Comparison of ENCODE assay signal across 26 cellular contexts in the genomic region with DNA sequence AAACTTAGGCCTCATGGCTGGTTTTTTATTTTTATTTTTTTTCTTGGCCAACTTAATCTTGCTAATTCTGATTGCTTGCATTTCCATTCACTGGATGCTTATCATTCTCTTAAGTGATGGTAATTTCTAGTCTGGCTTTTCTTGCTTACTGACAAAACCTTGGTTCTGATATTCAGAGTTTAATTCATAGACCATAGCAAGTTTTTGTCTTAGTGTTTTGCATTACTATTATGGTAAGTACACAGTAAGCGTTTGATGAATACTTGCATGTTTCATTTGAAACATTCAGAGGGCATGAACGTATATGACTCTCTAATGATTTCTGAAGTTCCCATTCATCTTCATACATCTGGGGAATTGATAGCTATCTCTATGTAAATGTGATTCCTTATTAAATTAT.
"Had no signal": no experiment of that assay in that cellular context is flagged by ENCODE, and none has a peak within 500 bp of the region (broad histone marks: within the 10 kb centered on the region; RNA-seq: fewer than 3 reads in every experiment).

No MANE protein-coding gene starts in this region.

- H3K9me3 ChIP-seq: lower lobe of right lung, ovary, right atrium auricular region, right lobe of liver, transverse colon, upper lobe of left lung, vagina had no signal

- H3K36me3 ChIP-seq: lower lobe of right lung, ovary, right atrium auricular region, right lobe of liver, transverse colon, upper lobe of left lung, vagina had no signal

- ATAC-seq: left cardiac atrium; left lobe of liver; lower lobe of right lung; natural killer cell; right lobe of liver; stimulated activated memory B cell treated with anti-CD40 and anti-IgM and Interleukin-4, amounts not matched to agents 10 μg/mL and 1 μg/mL and 100 μg/mL, for 72 hours; stimulated activated naive CD8-positive, alpha-beta T cell treated with anti-CD3 and anti-CD28 coated beads, Interleukin-15, amount 100 ng/mL, for 72 hours had no signal

- H3K27ac Mint-ChIP-seq: naive B cell; natural killer cell; nephron progenitor cell; progenitor cell of endocrine pancreas; stimulated activated memory B cell treated with anti-CD40 and anti-IgM and Interleukin-4, amounts not matched to agents 10 μg/mL and 1 μg/mL and 100 μg/mL, for 72 hours; stimulated activated naive CD8-positive, alpha-beta T cell treated with anti-CD3 and anti-CD28 coated beads, Interleukin-15, amount 100 ng/mL, for 72 hours had no signal

- H3K27me3 Mint-ChIP-seq: naive B cell; progenitor cell of endocrine pancreas; stimulated activated memory B cell treated with anti-CD40 and anti-IgM and Interleukin-4, amounts not matched to agents 10 μg/mL and 1 μg/mL and 100 μg/mL, for 72 hours; stimulated activated naive CD8-positive, alpha-beta T cell treated with anti-CD3 and anti-CD28 coated beads, Interleukin-15, amount 100 ng/mL, for 72 hours had no signal

- H3K4me1 ChIP-seq: lower lobe of right lung, right lobe of liver, transverse colon, upper lobe of left lung, vagina had no signal

- DNase-seq: kidney glomerular epithelial cell; left cardiac atrium; lower lobe of right lung; mammary epithelial cell; mesenchymal stem cell; naive B cell; natural killer cell; nephron progenitor cell; ovary; right lobe of liver; stimulated activated CD4-positive, alpha-beta T cell treated with anti-CD3 and anti-CD28 coated beads, Interleukin-1b, Interleukin-23, amount 100 ng/mL, for 48 hours; stimulated activated CD4-positive, alpha-beta T cell treated with anti-CD3 and anti-CD28 coated beads, Interleukin-2, amount 100 ng/mL, for 48 hours; stimulated activated CD4-positive, alpha-beta T cell treated with anti-CD3 and anti-CD28 coated beads, Interleukin-4, amount 100 ng/mL, for 4 hours; stimulated activated CD8-positive, alpha-beta memory T cell treated with anti-CD3 and anti-CD28 coated beads, Interleukin-4, amount 100 ng/mL, for 48 hours; stimulated activated naive CD4-positive, alpha-beta T cell treated with Interleukin-2 at 50 U/mL for 16 hours; stimulated activated naive CD8-positive, alpha-beta T cell treated with anti-CD3 and anti-CD28 coated beads, Interleukin-15, amount 100 ng/mL, for 72 hours; substantia nigra; transverse colon; upper lobe of left lung had no signal

- H3K9me3 Mint-ChIP-seq: natural killer cell; stimulated activated memory B cell treated with anti-CD40 and anti-IgM and Interleukin-4, amounts not matched to agents 10 μg/mL and 1 μg/mL and 100 μg/mL, for 72 hours; stimulated activated naive CD8-positive, alpha-beta T cell treated with anti-CD3 and anti-CD28 coated beads, Interleukin-15, amount 100 ng/mL, for 72 hours had no signal

- H2AFZ ChIP-seq: hepatocyte had no signal

- H3K4me3 ChIP-seq: hepatocyte, lower lobe of right lung, ovary, right atrium auricular region, right lobe of liver, smooth muscle cell, transverse colon, upper lobe of left lung, vagina had no signal

- H3K27ac ChIP-seq: hepatocyte, lower lobe of right lung, ovary, right atrium auricular region, right lobe of liver, transverse colon, upper lobe of left lung, vagina had no signal

- H3K36me3 Mint-ChIP-seq: naive B cell; natural killer cell; stimulated activated memory B cell treated with anti-CD40 and anti-IgM and Interleukin-4, amounts not matched to agents 10 μg/mL and 1 μg/mL and 100 μg/mL, for 72 hours had no signal

- H3K4me2 ChIP-seq: hepatocyte, smooth muscle cell had no signal

- H3K27me3 ChIP-seq: hepatocyte, ovary, right atrium auricular region, right lobe of liver, transverse colon, upper lobe of left lung, vagina had no signal

- H3K4me3 Mint-ChIP-seq: naive B cell; natural killer cell; nephron progenitor cell; stimulated activated memory B cell treated with anti-CD40 and anti-IgM and Interleukin-4, amounts not matched to agents 10 μg/mL and 1 μg/mL and 100 μg/mL, for 72 hours; stimulated activated naive CD8-positive, alpha-beta T cell treated with anti-CD3 and anti-CD28 coated beads, Interleukin-15, amount 100 ng/mL, for 72 hours had no signal

- H3K4me1 Mint-ChIP-seq: natural killer cell, nephron progenitor cell had no signal
